Comparison of ENCODE assay signal across 16 cellular contexts in the genomic region with DNA sequence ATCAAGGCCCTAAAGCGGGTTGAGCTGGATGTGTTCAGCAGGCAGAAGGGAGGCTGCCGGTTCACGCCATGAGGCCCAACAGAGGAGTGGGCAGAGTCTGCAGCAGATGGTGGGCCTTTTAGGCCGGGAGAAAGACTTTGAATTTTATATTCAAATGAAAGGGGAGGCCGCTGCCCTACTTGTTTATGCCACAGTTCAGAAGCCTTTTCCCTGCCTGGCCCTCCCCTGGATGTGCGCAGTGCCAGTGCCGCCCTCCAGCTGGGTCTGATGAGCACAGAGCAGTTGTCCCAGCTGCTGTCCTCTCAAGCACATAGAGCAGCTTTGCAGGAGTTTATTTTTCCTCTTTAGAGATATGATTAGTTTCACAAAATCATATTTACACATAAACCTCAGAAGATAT.
"Had no signal": no experiment of that assay in that cellular context is flagged by ENCODE, and none has a peak within 500 bp of the region (broad histone marks: within the 10 kb centered on the region; RNA-seq: fewer than 3 reads in every experiment).

No MANE protein-coding gene starts in this region.

- H3K4me1 Mint-ChIP-seq: activated naive CD4-positive, alpha-beta T cell treated with anti-CD3 and anti-CD28 coated beads, Interleukin-2, amount 10 ng/mL, durations not matched to agents 7 days and 5 days; nephron had no signal

- H3K27ac ChIP-seq: breast epithelium, foreskin keratinocyte, heart right ventricle, thyroid gland, uterus had no signal

- H3K4me3 ChIP-seq: breast epithelium, heart right ventricle, lung, thyroid gland, uterus had no signal

- H3K9me3 Mint-ChIP-seq: activated CD4-positive, alpha-beta T cell treated with anti-CD3 and anti-CD28 coated beads, Interleukin-2, amount 10 ng/mL, durations not matched to agents 24 days and 14 days; activated naive CD4-positive, alpha-beta T cell treated with anti-CD3 and anti-CD28 coated beads, Interleukin-2, amount 10 ng/mL, durations not matched to agents 7 days and 5 days; nephron; WTC11 had no signal

- H3K27me3 ChIP-seq: breast epithelium, heart right ventricle, thyroid gland, uterus had no signal

- H3K9me3 ChIP-seq: breast epithelium, heart right ventricle, thyroid gland, uterus had no signal

- H3K27ac Mint-ChIP-seq: activated CD4-positive, alpha-beta T cell treated with anti-CD3 and anti-CD28 coated beads, Interleukin-2, amount 10 ng/mL, durations not matched to agents 24 days and 14 days; activated naive CD4-positive, alpha-beta T cell treated with anti-CD3 and anti-CD28 coated beads, Interleukin-2, amount 10 ng/mL, durations not matched to agents 7 days and 5 days; nephron; T-helper 17 cell; WTC11 had no signal

- H3K36me3 ChIP-seq: breast epithelium, uterus had no signal

- DNase-seq: activated CD4-positive, alpha-beta T cell treated with anti-CD3 and anti-CD28 coated beads, Interleukin-2, amount 10 ng/mL, durations not matched to agents 24 days and 14 days; activated CD8-positive, alpha-beta memory T cell treated with anti-CD3 and anti-CD28 coated beads for 24 hours; activated naive CD4-positive, alpha-beta T cell treated with anti-CD3 and anti-CD28 coated beads, Interleukin-2, amount 10 ng/mL, durations not matched to agents 7 days and 5 days; foreskin keratinocyte; heart right ventricle; left cardiac atrium; stimulated activated CD4-positive, alpha-beta T cell treated with anti-CD3 and anti-CD28 coated beads, Interleukin-4, amount 100 ng/mL, for 1 hour; stimulated activated CD8-positive, alpha-beta memory T cell treated with anti-CD3 and anti-CD28 coated beads, Interleukin-4, amount 100 ng/mL, for 48 hours; stimulated activated naive CD8-positive, alpha-beta T cell treated with anti-CD3 and anti-CD28 coated beads, Interleukin-15, Interleukin-2, amounts not matched to agents 100 U/mL and 50 U/mL, for 24 hours; T-helper 17 cell; thyroid gland; uterus had no signal

- H3K36me3 Mint-ChIP-seq: activated naive CD4-positive, alpha-beta T cell treated with anti-CD3 and anti-CD28 coated beads, Interleukin-2, amount 10 ng/mL, durations not matched to agents 7 days and 5 days; WTC11 had no signal

- H3K4me1 ChIP-seq: breast epithelium, foreskin keratinocyte, uterus had no signal

- H3K4me3 Mint-ChIP-seq: activated CD4-positive, alpha-beta T cell treated with anti-CD3 and anti-CD28 coated beads, Interleukin-2, amount 10 ng/mL, durations not matched to agents 24 days and 14 days; activated naive CD4-positive, alpha-beta T cell treated with anti-CD3 and anti-CD28 coated beads, Interleukin-2, amount 10 ng/mL, durations not matched to agents 7 days and 5 days; nephron; T-helper 17 cell; WTC11 had no signal
